ENCODE assay signal across 19 cellular contexts in the genomic region with DNA sequence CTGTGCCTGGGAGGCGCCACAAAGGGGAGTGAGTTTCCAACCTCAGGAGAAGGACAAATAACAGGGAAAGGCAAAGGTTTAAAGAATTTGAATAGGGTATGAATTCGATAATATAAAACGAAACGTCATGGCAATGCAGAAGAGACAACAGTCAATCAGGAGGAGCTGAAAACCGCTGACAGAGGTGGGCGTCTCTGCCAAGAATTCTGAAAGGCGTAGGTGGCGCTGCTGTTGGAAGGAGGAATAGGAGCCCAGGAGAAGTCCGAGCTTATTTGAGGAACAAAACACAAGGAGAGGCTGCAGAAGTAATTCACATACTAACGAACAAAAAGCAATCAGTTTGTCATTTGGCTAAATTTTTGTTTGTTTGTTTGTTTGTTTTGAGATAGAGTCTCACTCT.
"Had no signal": no experiment of that assay in that cellular context is flagged by ENCODE, and none has a peak within 500 bp of the region (broad histone marks: within the 10 kb centered on the region; RNA-seq: fewer than 3 reads in every experiment).

No MANE protein-coding gene starts in this region.

- H3K27ac ChIP-seq: colonic mucosa, foreskin keratinocyte, hepatocyte, neutrophil, psoas muscle, sigmoid colon, skin epidermis, thoracic aorta, transverse colon had no signal

- H3K36me3 ChIP-seq: colonic mucosa, neutrophil, sigmoid colon, thoracic aorta, transverse colon had no signal

- H3K27ac Mint-ChIP-seq: naive thymus-derived CD8-positive, alpha-beta T cell; stimulated activated naive B cell treated with anti-CD40 and anti-IgM and Interleukin-4, amounts not matched to agents 10 μg/mL and 1 μg/mL and 100 μg/mL, for 72 hours; stimulated activated naive CD8-positive, alpha-beta T cell treated with anti-CD3 and anti-CD28 coated beads, Interleukin-15, amount 100 ng/mL, for 72 hours had no signal

- H3K4me1 Mint-ChIP-seq: naive thymus-derived CD8-positive, alpha-beta T cell; stimulated activated naive B cell treated with anti-CD40 and anti-IgM and Interleukin-4, amounts not matched to agents 10 μg/mL and 1 μg/mL and 100 μg/mL, for 72 hours; stimulated activated naive CD8-positive, alpha-beta T cell treated with anti-CD3 and anti-CD28 coated beads, Interleukin-15, amount 100 ng/mL, for 72 hours had no signal

- H3K27me3 ChIP-seq: colonic mucosa, foreskin keratinocyte, hepatocyte, sigmoid colon, transverse colon had no signal

- H3K4me3 Mint-ChIP-seq: naive thymus-derived CD8-positive, alpha-beta T cell; stimulated activated naive B cell treated with anti-CD40 and anti-IgM and Interleukin-4, amounts not matched to agents 10 μg/mL and 1 μg/mL and 100 μg/mL, for 72 hours; stimulated activated naive CD8-positive, alpha-beta T cell treated with anti-CD3 and anti-CD28 coated beads, Interleukin-15, amount 100 ng/mL, for 72 hours had no signal

- H3K4me1 ChIP-seq: colonic mucosa, foreskin keratinocyte, psoas muscle, sigmoid colon, transverse colon had no signal

- H2AFZ ChIP-seq: hepatocyte had no signal

- ATAC-seq: foreskin keratinocyte; mucosa of descending colon; naive thymus-derived CD8-positive, alpha-beta T cell; psoas muscle; stimulated activated naive B cell treated with anti-CD40 and anti-IgM and Interleukin-4, amounts not matched to agents 10 μg/mL and 1 μg/mL and 100 μg/mL, for 72 hours; stimulated activated naive CD8-positive, alpha-beta T cell treated with anti-CD3 and anti-CD28 coated beads, Interleukin-15, amount 100 ng/mL, for 72 hours had no signal

- H3K9me3 ChIP-seq: colonic mucosa, mucosa of descending colon, neutrophil, psoas muscle, sigmoid colon, thoracic aorta, transverse colon had no signal

- H3K79me2 ChIP-seq: hepatocyte had no signal

- DNase-seq: colonic mucosa; dermis blood vessel endothelial cell; erythroblast; foreskin keratinocyte; kidney glomerular epithelial cell; mucosa of descending colon; naive thymus-derived CD8-positive, alpha-beta T cell; psoas muscle; sigmoid colon; stimulated activated CD4-positive, alpha-beta T cell treated with anti-CD3 and anti-CD28 coated beads, Interleukin-2, amount 100 ng/mL, for 24 hours; stimulated activated CD4-positive, alpha-beta T cell treated with anti-CD3 and anti-CD28 coated beads, Interleukin-4, amount 100 ng/mL, for 4 hours; stimulated activated naive B cell treated with anti-CD40 and anti-IgM and Interleukin-4, amounts not matched to agents 10 μg/mL and 1 μg/mL and 100 μg/mL, for 72 hours; stimulated activated naive CD8-positive, alpha-beta T cell treated with anti-CD3 and anti-CD28 coated beads, Interleukin-15, amount 100 ng/mL, for 72 hours; substantia nigra; transverse colon had no signal

- H3K36me3 Mint-ChIP-seq: naive thymus-derived CD8-positive, alpha-beta T cell; stimulated activated naive B cell treated with anti-CD40 and anti-IgM and Interleukin-4, amounts not matched to agents 10 μg/mL and 1 μg/mL and 100 μg/mL, for 72 hours had no signal

- H3K9me3 Mint-ChIP-seq: naive thymus-derived CD8-positive, alpha-beta T cell; stimulated activated naive B cell treated with anti-CD40 and anti-IgM and Interleukin-4, amounts not matched to agents 10 μg/mL and 1 μg/mL and 100 μg/mL, for 72 hours; stimulated activated naive CD8-positive, alpha-beta T cell treated with anti-CD3 and anti-CD28 coated beads, Interleukin-15, amount 100 ng/mL, for 72 hours had no signal

- H3K4me3 ChIP-seq: colonic mucosa, hepatocyte, mucosa of descending colon, psoas muscle, sigmoid colon, skin epidermis, thoracic aorta, transverse colon had no signal

- H3K4me2 ChIP-seq: hepatocyte had no signal
